ENCODE assay signal across 8 cellular contexts in the genomic region with DNA sequence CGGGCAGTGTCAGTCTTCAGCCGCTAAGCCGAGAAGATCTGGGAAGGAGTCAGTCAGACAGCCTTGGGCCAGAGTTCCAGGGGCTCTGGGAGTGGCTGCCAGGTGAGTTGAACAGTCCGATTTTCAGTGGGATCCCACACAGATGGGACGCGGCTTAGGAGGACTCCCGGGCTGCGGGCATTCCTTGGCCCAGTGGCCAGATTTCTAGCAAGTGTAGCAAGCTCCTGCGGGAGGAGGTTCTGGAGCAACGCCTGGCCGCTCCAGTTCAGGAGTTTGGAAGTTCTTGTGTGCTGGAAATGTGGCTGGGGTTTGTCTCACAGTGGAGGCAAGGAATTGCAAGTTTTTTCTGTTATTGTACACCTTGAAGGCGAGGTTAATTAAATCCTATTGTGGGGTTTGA.
A peak's percentile ranks its signal among the peaks of the same experiment; 100 is the strongest.
DNase-seq lines count a peak whose midpoint lies in the region; TF ChIP-seq lines count a peak whose summit lies in the region.
"Not testable (repeated sequence)": the region's sequence is repeated elsewhere in the genome, so short reads cannot be mapped to it uniquely, and the experiment has no call there.

No MANE protein-coding gene starts in this region.

- H3K27me3 ChIP-seq in H7 (ENCODE audit: control insufficient read depth, insufficient read depth, low read length); HUES6 (ENCODE audit: control insufficient read depth, insufficient read depth, low read length); ectodermal cell (ENCODE audit: control insufficient read depth, insufficient read depth, low read length, poor library complexity, severe bottlenecking): not testable (repeated sequence)

- peak overlapping the region; percentile 77 for H3K27ac ChIP-seq in HUES6 (ENCODE audit: low read depth, low read length)
- H3K27ac ChIP-seq in ectodermal cell (ENCODE audit: insufficient read depth, low read depth, low read length, poor library complexity, severe bottlenecking) = not testable (repeated sequence)

- H3K9ac ChIP-seq in HUES6 (ENCODE audit: low read length) = peak overlapping the region; percentile 98

- peaks cover 24% of the 10 kb centered on the region for H3K4me1 ChIP-seq in HUES6 (ENCODE audit: control insufficient read depth, insufficient read depth, low read length)
- not testable (repeated sequence) for H3K4me1 ChIP-seq in ectodermal cell (ENCODE audit: control insufficient read depth, insufficient read depth, low read length)

- H3K36me3 ChIP-seq in H7 (replicated peaks; ENCODE audit: control insufficient read depth, insufficient read depth, low read length); ectodermal cell (ENCODE audit: control insufficient read depth, insufficient read depth, low read length): not testable (repeated sequence)
- H3K36me3 ChIP-seq in HUES6 (ENCODE audit: control insufficient read depth, insufficient read depth, low read length) = peaks cover 36% of the 10 kb centered on the region

- H3K4me3 Mint-ChIP-seq in endothelial cell (ENCODE audit: unreplicated experiment) (peak overlapping the region; percentile 59), nephron progenitor cell (peak overlapping the region; percentile 69), progenitor cell of endocrine pancreas (ENCODE audit: low read depth) (peak overlapping the region; percentile 20)

- not testable (repeated sequence) for H3K9me3 Mint-ChIP-seq in endothelial cell (ENCODE audit: unreplicated experiment)
- peaks cover 18% of the 10 kb centered on the region for H3K9me3 Mint-ChIP-seq in nephron progenitor cell
- peaks cover 10% of the 10 kb centered on the region for H3K9me3 Mint-ChIP-seq in progenitor cell of endocrine pancreas (ENCODE audit: low read depth)

- peak overlapping the region; percentile 62 for H3K4me3 ChIP-seq in H7 (ENCODE audit: insufficient read depth, low read depth, low read length)
- H3K4me3 ChIP-seq in HUES6 (ENCODE audit: low read depth, low read length) = peak overlapping the region; percentile 79
- H3K4me3 ChIP-seq in ectodermal cell (ENCODE audit: insufficient read depth, low read depth, low read length) = peak overlapping the region; percentile 28
- H3K4me3 ChIP-seq in iPS-11a (ENCODE audit: low read depth, low read length) = peak overlapping the region; percentile 41
- peak overlapping the region; percentile 38; the same call in 1 of the 2 replicates for H3K4me3 ChIP-seq in iPS-18c (ENCODE audit: insufficient read depth, low read depth, low read length)

- WGBS in ectodermal cell, 2 experiments = 3% methylated on average over 12 of the region's 12 CpGs

- H3K27ac Mint-ChIP-seq in endothelial cell (ENCODE audit: unreplicated experiment); nephron progenitor cell; progenitor cell of endocrine pancreas: not testable (repeated sequence)

- not testable (repeated sequence) for DNase-seq in H7; endothelial cell (ENCODE audit: low spot score); progenitor cell of endocrine pancreas (ENCODE audit: low spot score, unreplicated experiment)
- DNase-seq in nephron progenitor cell = peak; percentile 2

- H3K9me3 ChIP-seq in HUES6 (ENCODE audit: control insufficient read depth, insufficient read depth, low read depth, low read length); ectodermal cell (ENCODE audit: control insufficient read depth, low read length); iPS-18c (ENCODE audit: control insufficient read depth, insufficient read depth, low read length): not testable (repeated sequence)

- H3K36me3 Mint-ChIP-seq in endothelial cell (ENCODE audit: low read depth, unreplicated experiment); nephron progenitor cell (ENCODE audit: low read depth); progenitor cell of endocrine pancreas (ENCODE audit: insufficient read depth): not testable (repeated sequence)

- H3K27me3 Mint-ChIP-seq in endothelial cell (ENCODE audit: unreplicated experiment) = not testable (repeated sequence)
- H3K27me3 Mint-ChIP-seq in nephron progenitor cell (ENCODE audit: low read depth, poor library complexity) (peaks cover 55% of the 10 kb centered on the region), progenitor cell of endocrine pancreas (peaks cover 63% of the 10 kb centered on the region)

- not testable (repeated sequence) for TF ChIP-seq CTCF in endothelial cell (IDR thresholded peaks at IDR 0.05; ENCODE audit: unreplicated experiment); nephron progenitor cell (IDR thresholded peaks at IDR 0.05); progenitor cell of endocrine pancreas (IDR thresholded peaks at IDR 0.05; ENCODE audit: unreplicated experiment)

- peaks cover 17% of the 10 kb centered on the region for H3K4me1 Mint-ChIP-seq in endothelial cell (ENCODE audit: unreplicated experiment)
- H3K4me1 Mint-ChIP-seq in nephron progenitor cell = peaks cover 17% of the 10 kb centered on the region
- peaks cover 24% of the 10 kb centered on the region for H3K4me1 Mint-ChIP-seq in progenitor cell of endocrine pancreas (ENCODE audit: low read depth)

Comparison
In these comparisons a context has a peak if more than half of its experiments do, and no peak if none do; other contexts are left out.
1. H3K4me3 ChIP-seq: peak in every context shown above with its lines; median percentile 79 in HUES6; 62 in H7; 41 in iPS-11a; 38 in iPS-18c; 28 in ectodermal cell.